Comparison of ENCODE assay signal across 28 cellular contexts in the genomic region with DNA sequence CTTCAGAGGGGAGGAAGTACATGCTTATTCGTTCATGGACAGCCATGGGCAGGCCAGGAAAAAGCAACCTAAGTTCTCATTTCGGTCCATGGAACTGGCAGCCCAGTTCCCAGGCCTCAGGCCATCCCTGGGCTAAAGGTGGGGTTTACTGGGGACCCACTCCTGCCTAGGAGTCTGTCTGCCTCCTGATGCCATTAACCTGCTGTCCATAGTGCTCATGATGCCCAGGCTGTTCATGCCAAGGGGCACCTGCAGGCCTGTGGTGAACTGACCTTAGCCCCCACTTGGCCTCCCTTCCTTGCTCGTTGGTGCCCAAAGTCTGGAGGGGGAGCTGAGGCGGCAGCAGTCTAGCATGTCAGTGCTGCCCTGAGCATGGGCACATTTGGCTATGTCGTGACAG.
"Had no signal": no experiment of that assay in that cellular context is flagged by ENCODE, and none has a peak within 500 bp of the region (broad histone marks: within the 10 kb centered on the region; RNA-seq: fewer than 3 reads in every experiment).

No MANE protein-coding gene starts in this region.

- H3K4me3 ChIP-seq: coronary artery, dorsolateral prefrontal cortex, esophagus squamous epithelium, gastrocnemius medialis, hepatocyte, left lung, lower lobe of right lung, mucosa of descending colon had no signal

- H3K36me3 Mint-ChIP-seq: immature natural killer cell, mesothelial cell of epicardium had no signal

- H3K4me3 Mint-ChIP-seq: endodermal cell, immature natural killer cell, mesothelial cell of epicardium had no signal

- H3K27ac ChIP-seq: coronary artery, dorsolateral prefrontal cortex, epithelial cell of prostate, esophagus squamous epithelium, gastrocnemius medialis, hepatocyte, left lung, lower lobe of right lung had no signal

- H2AFZ ChIP-seq: hepatocyte had no signal

- H3K4me2 ChIP-seq: hepatocyte had no signal

- FAIRE-seq: colon, endometrium had no signal

- H3K9me3 Mint-ChIP-seq: endodermal cell had no signal

- H3K27me3 ChIP-seq: esophagus squamous epithelium, gastrocnemius medialis, hepatocyte, left lung had no signal

- H3K27ac Mint-ChIP-seq: endodermal cell, immature natural killer cell, mesothelial cell of epicardium had no signal

- H3K9me3 ChIP-seq: esophagus squamous epithelium, gastrocnemius medialis, lower lobe of right lung, mucosa of descending colon had no signal

- H3K4me1 Mint-ChIP-seq: immature natural killer cell had no signal

- DNase-seq: dermis blood vessel endothelial cell; dorsolateral prefrontal cortex; effector CD4-positive, alpha-beta T cell; effector memory CD4-positive, alpha-beta T cell; endodermal cell; erythroblast; esophagus squamous epithelium; foreskin fibroblast; foreskin melanocyte; gastrocnemius medialis; glutamatergic neuron; head of caudate nucleus; hypothalamus; immature natural killer cell; islet precursor cell; left cardiac atrium; left lung; left ventricle myocardium superior; lower lobe of right lung; mesenchymal stem cell; mucosa of descending colon had no signal

- H3K36me3 ChIP-seq: esophagus squamous epithelium, gastrocnemius medialis, left lung, lower lobe of right lung had no signal

- H3K79me2 ChIP-seq: hepatocyte had no signal

- ATAC-seq: esophagus mucosa, gastrocnemius medialis, left cardiac atrium, left lung, left ventricle myocardium superior, mucosa of descending colon had no signal

- H3K4me1 ChIP-seq: esophagus squamous epithelium, gastrocnemius medialis, left lung, lower lobe of right lung had no signal
